In genomic region chr11:3128356-3129180, GRCh38 we compare ENCODE assay signal across 25 cellular contexts. TPM values are rescaled to one million over a fixed set of nuclear protein-coding genes. Genes with fewer than 3 reads are reported as not detected.
DNase-seq lines count a peak whose midpoint lies in the region; ATAC-seq and TF ChIP-seq lines count a peak whose summit lies in the region.
"Had no signal": no experiment of that assay in that cellular context is flagged by ENCODE, and none has a peak within 500 bp of the region (broad histone marks: within the 10 kb centered on the region; RNA-seq: fewer than 3 reads in every experiment).

No MANE protein-coding gene starts in this region.

- no peaks in the 10 kb centered on the region for H4K20me1 ChIP-seq in GM23338 (replicated peaks; ENCODE audit: insufficient read depth)

- H3K36me3 Mint-ChIP-seq in endodermal cell (ENCODE audit: low read depth) (peaks cover 3% of the 10 kb centered on the region), GM23338 (ENCODE audit: low read depth) (no peaks in the 10 kb centered on the region)
- H3K36me3 Mint-ChIP-seq: CD8-positive, alpha-beta memory T cell had no signal

- 95 to 98% methylated on average over 14 to 19 of the region's 19 CpGs for WGBS in endodermal cell (ENCODE audit: insufficient coverage in 1 of 2, insufficient read length in 1 of 2), 2 experiments
- WGBS in spleen, 5 donors: 77 to 89% (median 80%) methylated on average over 12 to 19 of the region's 19 CpGs

- no peaks in the 10 kb centered on the region for H3F3A ChIP-seq in GM23338 (replicated peaks; ENCODE audit: low read depth)

- H3K27ac ChIP-seq in endodermal cell (ENCODE audit: low read depth, low read length) (no peak overlapping the region), left lung (no peak overlapping the region), spleen (peak overlapping the region in 5 of 8 donors; percentile 70 to 83 (median 74)), GM23338 (ENCODE audit: low read depth) (no peak overlapping the region)
- H3K27ac ChIP-seq: hepatocyte, thoracic aorta, WERI-Rb-1 had no signal

- intact Hi-C loops in left lung (cut with DNase I): no loop called here
- intact Hi-C loops in spleen (cut with DNase I; ENCODE audit: low total_unique reads): no loop called here

- no peaks in the 10 kb centered on the region for H3K9me2 ChIP-seq in GM23338 (ENCODE audit: insufficient read depth)

- H3K27me3 Mint-ChIP-seq in endodermal cell (ENCODE audit: insufficient read depth): peaks cover 34% of the 10 kb centered on the region
- H3K27me3 Mint-ChIP-seq in GM23338 (ENCODE audit: insufficient read depth, low read depth, poor library complexity): peaks cover 2% of the 10 kb centered on the region
- H3K27me3 Mint-ChIP-seq: activated T-cell treated with anti-CD3 and anti-CD28 coated beads, Interleukin-2, amount 50 U/mL, for 24 hours; CD8-positive, alpha-beta memory T cell; stimulated activated naive CD8-positive, alpha-beta T cell treated with anti-CD3 and anti-CD28 coated beads, Interleukin-15, Interleukin-2, amounts not matched to agents 100 ng/mL and 50 ng/mL, for 24 hours had no signal

- no peak overlapping the region for H3K9ac ChIP-seq in endodermal cell (ENCODE audit: extremely low read depth, low read length, poor library complexity, severe bottlenecking)

- H3K27ac Mint-ChIP-seq in endodermal cell (no peak overlapping the region), GM23338 (no peak overlapping the region)
- H3K27ac Mint-ChIP-seq: activated T-cell treated with anti-CD3 and anti-CD28 coated beads, Interleukin-2, amount 50 U/mL, for 24 hours; CD8-positive, alpha-beta memory T cell; stimulated activated naive CD8-positive, alpha-beta T cell treated with anti-CD3 and anti-CD28 coated beads, Interleukin-15, Interleukin-2, amounts not matched to agents 100 ng/mL and 50 ng/mL, for 24 hours had no signal

- no peak for ATAC-seq in left lung
- ATAC-seq in HG02981 (IDR thresholded peaks at IDR 0.05; ENCODE audit: unreplicated experiment): no peak
- no peak for ATAC-seq in GM23338
- ATAC-seq: left lobe of liver, mucosa of descending colon, sciatic nerve had no signal

- TF ChIP-seq POLR2A in spleen (IDR thresholded peaks at IDR 0.05): no peak

- no peaks in the 10 kb centered on the region for H3K79me2 ChIP-seq in GM23338 (replicated peaks; ENCODE audit: insufficient read depth)
- H3K79me2 ChIP-seq: hepatocyte had no signal

- H3K4me1 ChIP-seq in endodermal cell (ENCODE audit: control insufficient read depth, insufficient read depth, low read length) (no peaks in the 10 kb centered on the region), left lung (peaks cover 12 to 39% of the 10 kb centered on the region in 2 donors), spleen (peaks cover 2 to 62% (median 39%) of the 10 kb centered on the region in 6 donors), GM23338 (ENCODE audit: insufficient read depth) (no peaks in the 10 kb centered on the region)

- no peaks in the 10 kb centered on the region for H3K4me1 Mint-ChIP-seq in endodermal cell
- H3K4me1 Mint-ChIP-seq in GM23338: no peaks in the 10 kb centered on the region

- no peak overlapping the region for H3K4me2 ChIP-seq in GM23338
- H3K4me2 ChIP-seq: hepatocyte had no signal

- H3K9me3 Mint-ChIP-seq in endodermal cell: no peaks in the 10 kb centered on the region
- H3K9me3 Mint-ChIP-seq in GM23338: no peaks in the 10 kb centered on the region
- H3K9me3 Mint-ChIP-seq: activated T-cell treated with anti-CD3 and anti-CD28 coated beads, Interleukin-2, amount 50 U/mL, for 24 hours; CD8-positive, alpha-beta memory T cell; stimulated activated naive CD8-positive, alpha-beta T cell treated with anti-CD3 and anti-CD28 coated beads, Interleukin-15, Interleukin-2, amounts not matched to agents 100 ng/mL and 50 ng/mL, for 24 hours had no signal

- H2AFZ ChIP-seq in GM23338: no peak overlapping the region
- H2AFZ ChIP-seq: hepatocyte had no signal

- no peak for TF ChIP-seq CTCF in endodermal cell (conservative IDR thresholded peaks at IDR 0.05)
- TF ChIP-seq CTCF in left lung (IDR thresholded peaks at IDR 0.05): no peak
- no peak for TF ChIP-seq CTCF in spleen (IDR thresholded peaks at IDR 0.05 in 8 of 11, conservative IDR thresholded peaks at IDR 0.05 in 3 of 11)
- TF ChIP-seq CTCF in GM23338 (conservative IDR thresholded peaks at IDR 0.05; ENCODE audit: low read depth in 2 of 2): no peak

- H3K27me3 ChIP-seq in endodermal cell (ENCODE audit: control insufficient read depth, insufficient read depth, low read length, poor library complexity, severe bottlenecking) (no peaks in the 10 kb centered on the region), left lung (no peaks in the 10 kb centered on the region), spleen (replicated peaks in 1 of 7) (no peaks in the 10 kb centered on the region), GM23338 (ENCODE audit: insufficient read depth) (no peaks in the 10 kb centered on the region)
- H3K27me3 ChIP-seq: hepatocyte had no signal

- H3K4me3 ChIP-seq in endodermal cell (ENCODE audit: low read length): no peak overlapping the region
- H3K4me3 ChIP-seq in left lung: no peak overlapping the region
- H3K4me3 ChIP-seq in spleen: no peak overlapping the region
- H3K4me3 ChIP-seq in GM23338: no peak overlapping the region
- H3K4me3 ChIP-seq: hepatocyte, mucosa of descending colon, thoracic aorta had no signal

- H3K36me3 ChIP-seq in endodermal cell (ENCODE audit: control insufficient read depth, insufficient read depth, low read length): no peaks in the 10 kb centered on the region
- peaks cover 0 to 15% of the 10 kb centered on the region in 2 donors for H3K36me3 ChIP-seq in left lung
- peaks cover 0 to 53% (median 0%) of the 10 kb centered on the region in 6 donors for H3K36me3 ChIP-seq in spleen
- no peaks in the 10 kb centered on the region for H3K36me3 ChIP-seq in GM23338 (ENCODE audit: insufficient read depth)
- H3K36me3 ChIP-seq: WERI-Rb-1 had no signal

- peak; percentile 8 for DNase-seq in activated naive CD4-positive, alpha-beta T cell treated with anti-CD3 and anti-CD28 coated beads, Interleukin-2, amount 50 U/mL, for 16 hours
- DNase-seq in activated naive CD4-positive, alpha-beta T cell (lab: John Stamatoyannopoulos, UW): no peak
- peak; percentile 30 for DNase-seq in endodermal cell
- peak; percentile 24 to 71 for DNase-seq in left lung
- DNase-seq in spleen: peak; percentile 59
- DNase-seq in germinal center (ENCODE audit: low spot score): no peak
- DNase-seq in GM23338 (ENCODE audit: low spot score): no peak
- DNase-seq: activated CD4-positive, alpha-beta T cell treated with anti-CD3 and anti-CD28 coated beads for 48 hours; activated gamma-delta T cell; activated T-cell treated with anti-CD3 and anti-CD28 coated beads, Interleukin-2, amount 50 U/mL, for 24 hours; AML-193; effector CD8-positive, alpha-beta T cell; foreskin melanocyte; NCI-H1694 treated with DMSO at 0.1 percent for 48 hours; OCI-M1; SHP77; WERI-Rb-1 had no signal

- H3K9me3 ChIP-seq in endodermal cell (ENCODE audit: control insufficient read depth, low read length): no peaks in the 10 kb centered on the region
- no peaks in the 10 kb centered on the region for H3K9me3 ChIP-seq in left lung
- no peaks in the 10 kb centered on the region for H3K9me3 ChIP-seq in spleen
- H3K9me3 ChIP-seq: mucosa of descending colon, thoracic aorta had no signal

- H3K4me3 Mint-ChIP-seq in endodermal cell: no peak overlapping the region
- H3K4me3 Mint-ChIP-seq in GM23338: no peak overlapping the region
- H3K4me3 Mint-ChIP-seq: activated T-cell treated with anti-CD3 and anti-CD28 coated beads, Interleukin-2, amount 50 U/mL, for 24 hours; CD8-positive, alpha-beta memory T cell; stimulated activated naive CD8-positive, alpha-beta T cell treated with anti-CD3 and anti-CD28 coated beads, Interleukin-15, Interleukin-2, amounts not matched to agents 100 ng/mL and 50 ng/mL, for 24 hours had no signal

TF ChIP-seq in GM23338, 12 proteins besides CTCF, POLR2A, EP300 and RAD21 (continues in another document):
- no peak for TF ChIP-seq CREB1 (CRISPR knock-in tag; IDR thresholded peaks at IDR 0.05; ENCODE audit: low read depth)
- TF ChIP-seq EZH2 (IDR thresholded peaks at IDR 0.05; ENCODE audit: low read depth, unreplicated experiment): no peak
- TF ChIP-seq STAT1 (IDR thresholded peaks at IDR 0.05; ENCODE audit: unreplicated experiment): no peak
- TF ChIP-seq ZNF331 (CRISPR knock-in tag; IDR thresholded peaks at IDR 0.05; ENCODE audit: low read depth): no peak
- TF ChIP-seq REST (IDR thresholded peaks at IDR 0.05; ENCODE audit: unreplicated experiment): no peak

RNA-seq across cellular contexts. Expression of gene OSBPL5, which starts 36.5 kb away (rescaled TPM):
- total RNA-seq in endodermal cell: 1 to 10 TPM; 1.2 to 4.8 TPM
- 15.4 TPM for polyA plus RNA-seq in endodermal cell (2013, experiment 1 of 2)
- 16.4 TPM for polyA plus RNA-seq in endodermal cell (2013, experiment 2 of 2)
- 10 to 100 TPM; 34.5 to 39.6 TPM for total RNA-seq in left lung
- total RNA-seq in spleen: 10 to 100 TPM; 37.2 to 91.2 (median 73.3) TPM
- polyA plus RNA-seq in spleen: 10 to 100 TPM in 2 of 3 donors, 1 to 10 TPM in 1; 5.1 to 21.6 (median 10.7) TPM
- 8.1 and 12.0 TPM in 2 replicates for total RNA-seq in GM23338 (2014; rRNA removed; shearing (Covaris generic))
- polyA plus RNA-seq in GM23338 (2016; fragmentation: Nextera tagmentation; extraction: Ambion mirVana): 2.7 and 3.4 TPM in 2 replicates

Comparison
In these comparisons a context has a peak if more than half of its experiments do, and no peak if none do; other contexts are left out.
1. DNase-seq: peak in activated naive CD4-positive, alpha-beta T cell treated with anti-CD3 and anti-CD28 coated beads, Interleukin-2, amount 50 U/mL, for 16 hours (single experiment), endodermal cell (single experiment), left lung (2 of 2) and spleen (single experiment); none in activated naive CD4-positive, alpha-beta T cell (0 of 4), germinal center (single experiment) and GM23338 (single experiment).
2. H3K27ac ChIP-seq: peak in spleen (5 of 8); none in endodermal cell (single experiment), left lung (0 of 2) and GM23338 (single experiment).